ENCODE assay signal across 17 cellular contexts in genomic region chr6:108175176-108175591, GRCh38. TPM values are rescaled to one million over a fixed set of nuclear protein-coding genes. Genes with fewer than 3 reads are reported as not detected.
A peak's percentile ranks its signal among the peaks of the same experiment; 100 is the strongest.
DNase-seq lines count a peak whose midpoint lies in the region; ATAC-seq and TF ChIP-seq lines count a peak whose summit lies in the region.
"Had no signal": no experiment of that assay in that cellular context is flagged by ENCODE, and none has a peak within 500 bp of the region (broad histone marks: within the 10 kb centered on the region; RNA-seq: fewer than 3 reads in every experiment).

No MANE protein-coding gene starts in this region.

- no peak for TF ChIP-seq EP300 in upper lobe of left lung (IDR thresholded peaks at IDR 0.05)

- H3K27ac Mint-ChIP-seq in central memory CD8-positive, alpha-beta T cell (ENCODE audit: low read depth): no peak overlapping the region
- H3K27ac Mint-ChIP-seq in natural killer cell treated with Interleukin-12 subunit alpha and Interleukin-12 subunit beta and Interleukin-15 and Interleukin-18, amount 100 ng/mL, for 72 hours: no peak overlapping the region
- H3K27ac Mint-ChIP-seq: activated CD4-positive, alpha-beta T cell treated with anti-CD3 and anti-CD28 coated beads for 36 hours had no signal

- H3K27ac ChIP-seq in upper lobe of left lung (no peak overlapping the region), SJCRH30 (no peak overlapping the region)
- H3K27ac ChIP-seq: epithelial cell of prostate, GM23248, tibial nerve had no signal

- H3K27me3 Mint-ChIP-seq in central memory CD8-positive, alpha-beta T cell: peaks cover 95% of the 10 kb centered on the region
- H3K27me3 Mint-ChIP-seq in natural killer cell treated with Interleukin-12 subunit alpha and Interleukin-12 subunit beta and Interleukin-15 and Interleukin-18, amount 100 ng/mL, for 72 hours: peaks cover 51 to 82% of the 10 kb centered on the region in 2 donors

- peak overlapping the region; percentile 50 for H3K4me3 Mint-ChIP-seq in central memory CD8-positive, alpha-beta T cell
- peak overlapping the region; percentile 8 for H3K4me3 Mint-ChIP-seq in natural killer cell treated with Interleukin-12 subunit alpha and Interleukin-12 subunit beta and Interleukin-15 and Interleukin-18, amount 100 ng/mL, for 72 hours

- DNase-seq in activated effector memory CD4-positive, alpha-beta T cell treated with anti-CD3 and anti-CD28 coated beads, Interleukin-2, amount 50 U/mL, for 16 hours: peak; percentile 39
- no peak for DNase-seq in activated effector memory CD4-positive, alpha-beta T cell treated with Interleukin-2 at 50 U/mL for 16 hours
- DNase-seq in central memory CD8-positive, alpha-beta T cell (ENCODE audit: low spot score in 2 of 2): no peak
- DNase-seq in natural killer cell treated with Interleukin-12 subunit alpha and Interleukin-12 subunit beta and Interleukin-15 and Interleukin-18, amount 100 ng/mL, for 72 hours (ENCODE audit: low spot score): no peak
- DNase-seq in upper lobe of left lung: no peak
- DNase-seq in SJCRH30: no peak
- no peak for DNase-seq in NCI-H2081 treated with DMSO at 0.1 percent for 48 hours (lab: John Stamatoyannopoulos, UW)
- DNase-seq: activated gamma-delta T cell treated with Interleukin-2 at 50 U/mL for 16 hours, caudate nucleus, GM23248, hypothalamus, OCI-M1 had no signal

- H3K36me3 ChIP-seq in upper lobe of left lung (no peaks in the 10 kb centered on the region), SJCRH30 (no peaks in the 10 kb centered on the region)
- H3K36me3 ChIP-seq: tibial nerve had no signal

- H3K4me1 Mint-ChIP-seq in central memory CD8-positive, alpha-beta T cell: peaks cover 16% of the 10 kb centered on the region
- H3K4me1 Mint-ChIP-seq in natural killer cell treated with Interleukin-12 subunit alpha and Interleukin-12 subunit beta and Interleukin-15 and Interleukin-18, amount 100 ng/mL, for 72 hours (ENCODE audit: low read depth in 2 of 2): peaks cover 0 to 9% of the 10 kb centered on the region in 2 donors

- no peak for TF ChIP-seq POLR2A in upper lobe of left lung (IDR thresholded peaks at IDR 0.05)

- H3K36me3 Mint-ChIP-seq in central memory CD8-positive, alpha-beta T cell (ENCODE audit: insufficient read depth): peaks cover 3% of the 10 kb centered on the region
- no peaks in the 10 kb centered on the region for H3K36me3 Mint-ChIP-seq in natural killer cell treated with Interleukin-12 subunit alpha and Interleukin-12 subunit beta and Interleukin-15 and Interleukin-18, amount 100 ng/mL, for 72 hours

- H3K9me3 ChIP-seq in upper lobe of left lung (no peaks in the 10 kb centered on the region), SJCRH30 (replicated peaks) (no peaks in the 10 kb centered on the region)
- H3K9me3 ChIP-seq: tibial nerve had no signal

- peaks cover 13 to 24% (median 19%) of the 10 kb centered on the region in 4 donors for H3K4me1 ChIP-seq in upper lobe of left lung
- H3K4me1 ChIP-seq in SJCRH30: no peaks in the 10 kb centered on the region

- 13 to 16% methylated on average over 19 to 22 of the region's 22 CpGs for WGBS in upper lobe of left lung, 2 donors

- ATAC-seq in central memory CD8-positive, alpha-beta T cell (replicated peaks; ENCODE audit: extremely low read depth, poor library complexity, severe bottlenecking): no peak
- ATAC-seq in natural killer cell treated with Interleukin-12 subunit alpha and Interleukin-12 subunit beta and Interleukin-15 and Interleukin-18, amount 100 ng/mL, for 72 hours: no peak
- ATAC-seq in upper lobe of left lung (ENCODE audit: low FRiP score in 2 of 2) (no peak), HG02840 (IDR thresholded peaks at IDR 0.05; ENCODE audit: low FRiP score, unreplicated experiment) (no peak)

- H3K4me3 ChIP-seq in upper lobe of left lung: peak overlapping the region in 3 of 4 donors; percentile 21 to 42 (median 37)
- H3K4me3 ChIP-seq in SJCRH30: no peak overlapping the region
- H3K4me3 ChIP-seq: GM23248, tibial nerve had no signal

- TF ChIP-seq CTCF in upper lobe of left lung (IDR thresholded peaks at IDR 0.05): no peak

- no peaks in the 10 kb centered on the region for H3K9me3 Mint-ChIP-seq in central memory CD8-positive, alpha-beta T cell
- no peaks in the 10 kb centered on the region for H3K9me3 Mint-ChIP-seq in natural killer cell treated with Interleukin-12 subunit alpha and Interleukin-12 subunit beta and Interleukin-15 and Interleukin-18, amount 100 ng/mL, for 72 hours

- peaks cover 0 to 59% (median 35%) of the 10 kb centered on the region in 4 donors for H3K27me3 ChIP-seq in upper lobe of left lung
- H3K27me3 ChIP-seq in SJCRH30: no peaks in the 10 kb centered on the region

RNA-seq across cellular contexts. Expression of gene NR2E1, which starts 9.4 kb away (rescaled TPM):
- total RNA-seq in natural killer cell treated with Interleukin-12 subunit alpha and Interleukin-12 subunit beta and Interleukin-15 and Interleukin-18, amount 100 ng/mL, for 72 hours: not detected
- not detected for total RNA-seq in upper lobe of left lung
- total RNA-seq in SJCRH30 (2014; rRNA removed; shearing (Covaris generic)): 0.13 and 0.22 TPM in 2 replicates
- total RNA-seq: activated CD4-positive, alpha-beta T cell treated with anti-CD3 and anti-CD28 coated beads for 36 hours; GM23248; mesenteric fat pad; tibial nerve had no signal
